ENCODE assay signal across 20 cellular contexts in the genomic region with DNA sequence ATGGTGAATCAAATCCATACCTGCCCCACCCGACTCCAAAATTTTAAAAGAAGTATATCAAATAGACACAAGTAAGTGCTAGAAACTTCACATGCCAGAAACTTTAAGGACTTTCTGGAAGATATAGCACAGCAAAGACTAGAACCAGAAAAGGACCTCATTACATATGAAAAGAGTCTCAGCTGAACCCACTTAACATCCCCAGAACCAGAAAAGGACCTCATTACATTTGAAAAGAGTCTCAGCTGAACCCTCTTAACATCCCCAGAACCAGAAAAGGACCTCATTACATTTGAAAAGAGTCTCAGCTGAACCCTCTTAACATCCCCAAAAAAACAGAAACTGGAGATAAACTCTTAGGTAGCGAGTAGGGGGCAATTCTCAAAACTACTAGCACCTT. TPM values are rescaled to one million over a fixed set of nuclear protein-coding genes. Genes with fewer than 3 reads are reported as not detected.
DNase-seq lines count a peak whose midpoint lies in the region; ATAC-seq, FAIRE-seq and TF ChIP-seq lines count a peak whose summit lies in the region.
"Had no signal": no experiment of that assay in that cellular context is flagged by ENCODE, and none has a peak within 500 bp of the region (broad histone marks: within the 10 kb centered on the region; RNA-seq: fewer than 3 reads in every experiment).

No MANE protein-coding gene starts in this region.

- POLR2A ChIA-PET in H1 (lab: Charles Lee; ENCODE audit: partially characterized antibody) (interaction anchor here (2.7 kb wide), 1 partner anchor 32 kb away, joined by 12 read pairs; a partner anchor contains a TSS), RWPE1 (lab: Yijun Ruan, JAX; ENCODE audit: low non-redundant PET) (no interaction called here)

- H3K4me3 Mint-ChIP-seq in GM23338: no peak overlapping the region
- H3K4me3 Mint-ChIP-seq: CD8-positive, alpha-beta T cell had no signal

- no peak overlapping the region; the same call in 1 of the 2 replicates for H3K27ac Mint-ChIP-seq in GM23338
- H3K27ac Mint-ChIP-seq: CD8-positive, alpha-beta T cell had no signal

- no peak overlapping the region for H2BK15ac ChIP-seq in H1 (ENCODE audit: low read length)

- H3K9me3 Mint-ChIP-seq in GM23338: peaks cover 7% of the 10 kb centered on the region; the same call in 2 of the 3 replicates
- H3K9me3 Mint-ChIP-seq: CD8-positive, alpha-beta T cell had no signal

- no peak overlapping the region for H2AFZ ChIP-seq in GM23338
- H2AFZ ChIP-seq in H1 (ENCODE audit: low read length): no peak overlapping the region

- DNase-seq in GM23338 (ENCODE audit: low spot score): peak; percentile 70
- DNase-seq in H1 (ENCODE audit: low read depth in 1 of 2, low spot score in 2 of 2): no peak
- no peak for DNase-seq in CD1c-positive myeloid dendritic cell (ENCODE audit: extremely low spot score)
- DNase-seq in RWPE1 (ENCODE audit: low spot score): no peak
- no peak for DNase-seq in ureter (ENCODE audit: low spot score)
- DNase-seq: AML-193; Calu3; CD8-positive, alpha-beta T cell; GOT3; Kasumi-1; KG1 had no signal

- H2AK5ac ChIP-seq in H1 (ENCODE audit: low read depth, low read length): no peak overlapping the region

- H3K14ac ChIP-seq in H1 (ENCODE audit: insufficient read length): no peak overlapping the region

- peak in 1 of 2 experiments; percentile 49; a peak in 1 of 3 replicates for TF ChIP-seq EP300 in H1 (IDR thresholded peaks at IDR 0.05; ENCODE audit: borderline replicate concordance in 1 of 2, low read depth in 2 of 2, low read length in 2 of 2)

- H3K4me2 ChIP-seq in GM23338: 0 out of 2 replicates have a peak overlapping the region, but pooled peaks have one; percentile 10
- no peak overlapping the region; a peak in 1 of 4 replicates for H3K4me2 ChIP-seq in H1 (ENCODE audit: insufficient read depth in 1 of 2, low read depth in 2 of 2, low read length in 2 of 2)
- H3K4me2 ChIP-seq: A549 had no signal

- no peak for TF ChIP-seq POLR2A in H1 (IDR thresholded peaks at IDR 0.05; ENCODE audit: control extremely low read depth in 1 of 2, low read depth in 2 of 2, low read length in 2 of 2)

- no peak overlapping the region for H3K18ac ChIP-seq in H1 (ENCODE audit: extremely low read depth, low read length)

- H3F3A ChIP-seq in GM23338 (replicated peaks; ENCODE audit: low read depth): no peaks in the 10 kb centered on the region

- peaks cover 8% of the 10 kb centered on the region for H3K36me3 Mint-ChIP-seq in GM23338 (ENCODE audit: low read depth)
- H3K36me3 Mint-ChIP-seq: CD8-positive, alpha-beta T cell had no signal

- TF ChIP-seq CTCF in GM23338 (conservative IDR thresholded peaks at IDR 0.05; ENCODE audit: low read depth in 2 of 2): no peak
- no peak for TF ChIP-seq CTCF in H1 (IDR thresholded peaks at IDR 0.05; ENCODE audit: control extremely low read depth in 1 of 3, insufficient read depth in 1 of 3, low read depth in 1 of 3, low read length in 3 of 3)
- TF ChIP-seq CTCF in RWPE1 (conservative IDR thresholded peaks at IDR 0.05; ENCODE audit: low read depth): no peak

- H3K79me2 ChIP-seq in GM23338 (replicated peaks; ENCODE audit: insufficient read depth) (no peaks in the 10 kb centered on the region), H1 (ENCODE audit: control insufficient read depth in 1 of 2, insufficient read depth in 2 of 2, low read length in 2 of 2) (no peaks in the 10 kb centered on the region)

- H2BK5ac ChIP-seq in H1 (ENCODE audit: low read depth, low read length): no peak overlapping the region; the same call in 1 of the 2 replicates

- no peak overlapping the region for H3K23ac ChIP-seq in H1 (ENCODE audit: insufficient read length)

- ATAC-seq in GM23338 (peak; percentile 88), HG02642 (IDR thresholded peaks at IDR 0.05; ENCODE audit: poor library complexity, unreplicated experiment) (no peak)
- ATAC-seq: A549; CD8-positive, alpha-beta T cell had no signal

- no peaks in the 10 kb centered on the region; the same call in 1 of the 2 replicates for H3K23me2 ChIP-seq in H1 (ENCODE audit: low read depth, low read length)

- H2BK120ac ChIP-seq in H1 (replicated peaks; ENCODE audit: low read depth, low read length): no peak overlapping the region

- H3K27me3 Mint-ChIP-seq in GM23338 (ENCODE audit: insufficient read depth, low read depth, poor library complexity): peaks cover 2% of the 10 kb centered on the region

- H4K8ac ChIP-seq in H1 (ENCODE audit: extremely low read depth, insufficient read depth, low read length): no peak overlapping the region

- no peak overlapping the region for H3K4ac ChIP-seq in H1 (replicated peaks; ENCODE audit: insufficient read length, low read depth, low read length)

- TF ChIP-seq RAD21 in H1 (IDR thresholded peaks at IDR 0.05 in 1 of 2, conservative IDR thresholded peaks at IDR 0.05 in 1 of 2; ENCODE audit: low read depth in 2 of 2, low read length in 2 of 2): no peak

- H3K36me3 ChIP-seq in GM23338 (ENCODE audit: insufficient read depth) (no peaks in the 10 kb centered on the region), HUES6 (ENCODE audit: control insufficient read depth, insufficient read depth, low read length) (no peaks in the 10 kb centered on the region), H1 (ENCODE audit: control insufficient read depth in 2 of 4, insufficient read depth in 4 of 4, low read length in 3 of 4) (no peaks in the 10 kb centered on the region; a peak in 1 of 8 replicates)
- H3K36me3 ChIP-seq: HAP-1 had no signal

- H3K27ac ChIP-seq in GM23338 (ENCODE audit: low read depth) (peak overlapping the region; percentile 81), HUES6 (ENCODE audit: low read depth, low read length) (peak overlapping the region; percentile 90), H1 (ENCODE audit: low read depth, low read length) (no peak overlapping the region), RWPE1 (no peak overlapping the region)
- H3K27ac ChIP-seq: A549, C4-2B, HL-60 had no signal

- peak; percentile 92 for FAIRE-seq in H1 (lab: Jason Lieb, UNC)
- FAIRE-seq: A549, G401.6, GM18507 had no signal

- H3K4me1 ChIP-seq in GM23338 (ENCODE audit: insufficient read depth): peaks cover 11% of the 10 kb centered on the region
- H3K4me1 ChIP-seq in HUES6 (ENCODE audit: control insufficient read depth, insufficient read depth, low read length): peaks cover 19% of the 10 kb centered on the region
- peaks cover 0 to 3% (median 1%) of the 10 kb centered on the region in 4 experiments; a peak in 2 of 7 replicates for H3K4me1 ChIP-seq in H1 (replicated peaks in 1 of 4; ENCODE audit: control insufficient read depth in 3 of 4, insufficient read depth in 4 of 4, low read length in 3 of 4)
- H3K4me1 ChIP-seq: A549, HAP-1 had no signal

- H3K4me3 ChIP-seq in GM23338: no peak overlapping the region
- H3K4me3 ChIP-seq in HUES6 (ENCODE audit: low read depth, low read length): peak overlapping the region; percentile 2; the same call in 1 of the 2 replicates
- H3K4me3 ChIP-seq in H1 (ENCODE audit: extremely low read depth in 1 of 4, insufficient read depth in 2 of 4, low read depth in 3 of 4, low read length in 4 of 4): peak overlapping the region in 1 of 4 experiments; percentile 10; a peak in 1 of 8 replicates
- H3K4me3 ChIP-seq: A549, HAP-1 had no signal

- no peak overlapping the region; the same call in 1 of the 2 replicates for H2BK12ac ChIP-seq in H1 (ENCODE audit: low read depth, low read length)

- no peak overlapping the region for H4K91ac ChIP-seq in H1 (replicated peaks; ENCODE audit: insufficient read length, low read length)

- CTCF ChIA-PET in H1 (lab: Charles Lee; ENCODE audit: partially characterized antibody): interaction anchor here (1.0 to 1.8 kb wide), 4 partner anchors 9 to 337 kb away, joined by 3 to 5 read pairs (median 4); a partner anchor contains a TSS
- CTCF ChIA-PET in RWPE1 (lab: Yijun Ruan, JAX): no interaction called here

- no peak overlapping the region for H4K5ac ChIP-seq in H1 (ENCODE audit: insufficient read length, low read depth, low read length)

- H3K9ac ChIP-seq in HUES6 (ENCODE audit: low read length) (peak overlapping the region; percentile 7), H1 (replicated peaks in 1 of 4; ENCODE audit: extremely low read depth in 1 of 4, low read depth in 3 of 4, low read length in 3 of 4) (no peak overlapping the region)

- WGBS in H1 (ENCODE audit: extremely low coverage in 1 of 2, insufficient coverage in 1 of 2, insufficient read length in 1 of 2, insufficient replicate concordance in 2 of 2, low coverage in 1 of 2, low lambda C conversion rate in 2 of 2, missing lambda C conversion rate in 1 of 2), 2 experiments: 62% methylated on average over 2 of the region's 2 CpGs; no CpG with 5 or more reads in 1 of the 2 experiments

- H3K79me1 ChIP-seq in H1 (ENCODE audit: low read depth, low read length): no peaks in the 10 kb centered on the region

- H3K27me3 ChIP-seq in GM23338 (ENCODE audit: insufficient read depth) (no peaks in the 10 kb centered on the region), HUES6 (ENCODE audit: control insufficient read depth, insufficient read depth, low read length) (no peaks in the 10 kb centered on the region), H1 (replicated peaks in 1 of 4; ENCODE audit: control insufficient read depth in 3 of 4, extremely low read depth in 1 of 4, insufficient read depth in 3 of 4, low read length in 3 of 4) (no peaks in the 10 kb centered on the region)

- peaks cover 6% of the 10 kb centered on the region; the same call in 1 of the 2 replicates for H3K9me2 ChIP-seq in GM23338 (ENCODE audit: insufficient read depth)

- peaks cover 33% of the 10 kb centered on the region for H3K4me1 Mint-ChIP-seq in GM23338

- peaks cover 5% of the 10 kb centered on the region; the same call in 1 of the 2 replicates for H3K9me3 ChIP-seq in HUES6 (ENCODE audit: control insufficient read depth, insufficient read depth, low read depth, low read length)
- peaks cover 6 to 8% of the 10 kb centered on the region in 2 experiments; a peak in 3 of 4 replicates for H3K9me3 ChIP-seq in H1 (ENCODE audit: insufficient read depth in 2 of 2, low read depth in 1 of 2, low read length in 1 of 2)
- H3K9me3 ChIP-seq: A549, HAP-1 had no signal

- H4K20me1 ChIP-seq in GM23338 (replicated peaks; ENCODE audit: insufficient read depth) (no peaks in the 10 kb centered on the region), H1 (replicated peaks in 1 of 2; ENCODE audit: control insufficient read depth in 1 of 2, insufficient read depth in 2 of 2, low read length in 2 of 2) (no peaks in the 10 kb centered on the region)

- H3K56ac ChIP-seq in H1 (replicated peaks; ENCODE audit: insufficient read length, low read depth, low read length): no peak overlapping the region

- no peak overlapping the region for H2BK20ac ChIP-seq in H1 (ENCODE audit: low read length)

RNA-seq across cellular contexts. Expression of a gene that starts 32.3 kb away (rescaled TPM):
- 0.17 TPM in 1 of 2 replicates, not detected in the other for total RNA-seq in GM23338 (2014; rRNA removed; shearing (Covaris generic))
- polyA plus RNA-seq in GM23338 (2016; fragmentation: Nextera tagmentation; extraction: Ambion mirVana): 0.14 and 0.32 TPM in 2 replicates
- not detected in 2 replicates for total RNA-seq in H1 (2021; fragmentation: NEBNext Ultra II Directional; extraction: Animal tissue kit (Norgen Biotek cat#: 25700))
- 0.03 TPM in 1 of 2 replicates, not detected in the other for polyA plus RNA-seq in H1 (2011; rRNA removed)
- polyA plus RNA-seq in H1 (2011; cell fraction: cytosol; rRNA removed): 0.03 TPM
- polyA plus RNA-seq in H1 (2011; cell fraction: nucleus; rRNA removed): 0.09 TPM
- polyA plus RNA-seq in H1 (2012, experiment 1 of 2): not detected in 4 replicates
- polyA plus RNA-seq in H1 (2012, experiment 2 of 2): not detected
- 0.12 TPM for polyA plus RNA-seq in H1 (2013, experiment 1 of 2)
- polyA plus RNA-seq in H1 (2013, experiment 2 of 2): 0.02 TPM
- polyA minus RNA-seq in H1 (2011; rRNA and poly(A)+ RNA removed): 0.47 and 0.80 TPM in 2 replicates
- polyA minus RNA-seq in H1 (2011; cell fraction: cytosol; rRNA and poly(A)+ RNA removed): 0.66 TPM
- 4.6 TPM for polyA minus RNA-seq in H1 (2011; cell fraction: nucleus; rRNA and poly(A)+ RNA removed)
- total RNA-seq in ureter: 1.4 TPM
- total RNA-seq: Calu3; CD8-positive, alpha-beta T cell had no signal
- polyA plus RNA-seq: BJ had no signal

Comparison
In these comparisons a context has a peak if more than half of its experiments do, and no peak if none do; other contexts are left out.
1. H3K27ac ChIP-seq: peak in GM23338 (single experiment) and HUES6 (single experiment); none in H1 (single experiment) and RWPE1 (single experiment).